Comparison of ENCODE assay signal across 21 cellular contexts in genomic region chr17:80969674-80970043, GRCh38. TPM values are rescaled to one million over a fixed set of nuclear protein-coding genes. Genes with fewer than 3 reads are reported as not detected.
DNase-seq lines count a peak whose midpoint lies in the region; ATAC-seq, FAIRE-seq and TF ChIP-seq lines count a peak whose summit lies in the region.
"Had no signal": no experiment of that assay in that cellular context is flagged by ENCODE, and none has a peak within 500 bp of the region (broad histone marks: within the 10 kb centered on the region; RNA-seq: fewer than 3 reads in every experiment).

No MANE protein-coding gene starts in this region.

- peak overlapping the region; percentile 85 for H3K27ac Mint-ChIP-seq in activated T-helper 17 cell treated with anti-CD3 and anti-CD28 coated beads, Interleukin-2, amount 50 U/mL, for 72 hours
- peak overlapping the region in 2 of 7 donors; percentile 4 to 12 for H3K27ac Mint-ChIP-seq in CD4-positive, alpha-beta memory T cell
- H3K27ac Mint-ChIP-seq: T-helper 17 cell had no signal

- CTCF ChIA-PET in CD4-positive, alpha-beta memory T cell (lab: Charles Lee; ENCODE audit: partially characterized antibody) = interaction anchor here (0.6 to 1.9 kb wide), 8 partner anchors 9 to 543 kb away, joined by 3 to 20 read pairs (median 3); no protein-coding TSS in a partner anchor

- DNase-seq in GM06990 (ENCODE audit: extremely low read depth, insufficient read length) = peak; percentile 10
- peak; percentile 54 for DNase-seq in kidney
- no peak for DNase-seq in Right ventricle myocardium inferior (ENCODE audit: missing footprints)
- no peak for DNase-seq in CD4-positive, alpha-beta memory T cell
- no peak for DNase-seq in NCI-H510A treated with DMSO at 0.1 percent for 48 hours (lab: John Stamatoyannopoulos, UW)
- DNase-seq: GDM1, mesenchymal stem cell, NCI-H1048, NCI-H187, SIG-M5 had no signal

- no peaks in the 10 kb centered on the region for H3K27me3 ChIP-seq in GM06990 (replicated peaks; ENCODE audit: control insufficient read depth, insufficient read depth, low read length)
- peaks cover 7 to 28% (median 25%) of the 10 kb centered on the region in 3 donors for H3K27me3 ChIP-seq in skeletal muscle tissue (ENCODE audit: control insufficient read depth in 3 of 3, insufficient read depth in 3 of 3, low read length in 3 of 3)
- no peaks in the 10 kb centered on the region for H3K27me3 ChIP-seq in CD4-positive, alpha-beta memory T cell (ENCODE audit: insufficient read depth, low read length)
- H3K27me3 ChIP-seq: right lobe of liver, vagina had no signal

- no peaks in the 10 kb centered on the region for H3K27me3 Mint-ChIP-seq in activated T-helper 17 cell treated with anti-CD3 and anti-CD28 coated beads, Interleukin-2, amount 50 U/mL, for 72 hours
- peaks cover 0 to 2% of the 10 kb centered on the region in 2 donors for H3K27me3 Mint-ChIP-seq in CD4-positive, alpha-beta memory T cell
- H3K27me3 Mint-ChIP-seq: naive thymus-derived CD8-positive, alpha-beta T cell had no signal

- H3K36me3 Mint-ChIP-seq in activated T-helper 17 cell treated with anti-CD3 and anti-CD28 coated beads, Interleukin-2, amount 50 U/mL, for 72 hours (ENCODE audit: low read depth) = peaks cover 47% of the 10 kb centered on the region
- peaks cover 0 to 6% of the 10 kb centered on the region in 2 donors for H3K36me3 Mint-ChIP-seq in CD4-positive, alpha-beta memory T cell
- H3K36me3 Mint-ChIP-seq: activated naive CD8-positive, alpha-beta T cell treated with anti-CD3 and anti-CD28 coated beads, Interleukin-2, amount 10 ng/mL, durations not matched to agents 7 days and 5 days had no signal

- peaks cover 0 to 5% of the 10 kb centered on the region in 2 donors for H3K4me1 ChIP-seq in kidney (ENCODE audit: control insufficient read depth in 1 of 2, insufficient read depth in 1 of 2, low read depth in 1 of 2, low read length in 2 of 2)
- H3K4me1 ChIP-seq in skeletal muscle tissue (ENCODE audit: control insufficient read depth in 3 of 3, insufficient read depth in 3 of 3, low read length in 3 of 3) = peaks cover 24 to 33% (median 28%) of the 10 kb centered on the region in 3 donors
- peaks cover 16% of the 10 kb centered on the region for H3K4me1 ChIP-seq in CD4-positive, alpha-beta memory T cell (ENCODE audit: insufficient read depth, low read length)
- H3K4me1 ChIP-seq: right lobe of liver had no signal

- H3K9ac ChIP-seq in kidney (ENCODE audit: low read length in 2 of 2) (no peak overlapping the region), skeletal muscle tissue (ENCODE audit: low read depth in 1 of 3, low read length in 3 of 3) (peak overlapping the region in 2 of 3 donors; percentile 54 to 59)

- H3K4me3 Mint-ChIP-seq in activated T-helper 17 cell treated with anti-CD3 and anti-CD28 coated beads, Interleukin-2, amount 50 U/mL, for 72 hours = no peak overlapping the region
- H3K4me3 Mint-ChIP-seq in CD4-positive, alpha-beta memory T cell = peak overlapping the region in 2 of 8 donors; percentile 41 to 56
- H3K4me3 Mint-ChIP-seq: activated CD4-positive, alpha-beta T cell treated with anti-CD3 and anti-CD28 coated beads, Interleukin-2, amount 10 ng/mL, durations not matched to agents 7 days and 5 days had no signal

- no peak for FAIRE-seq in kidney (lab: Jason Lieb, UNC)

- H3K27ac ChIP-seq in kidney (ENCODE audit: low read depth in 2 of 2, low read length in 2 of 2) (no peak overlapping the region), skeletal muscle tissue (ENCODE audit: low read depth, low read length) (peak overlapping the region; percentile 69)
- no peak overlapping the region for H3K27ac ChIP-seq in CD4-positive, alpha-beta memory T cell (ENCODE audit: low read depth, low read length)
- H3K27ac ChIP-seq: right lobe of liver, suprapubic skin, vagina, VCaP had no signal

- H3K4me1 Mint-ChIP-seq in activated T-helper 17 cell treated with anti-CD3 and anti-CD28 coated beads, Interleukin-2, amount 50 U/mL, for 72 hours = peaks cover 4% of the 10 kb centered on the region
- H3K4me1 Mint-ChIP-seq in CD4-positive, alpha-beta memory T cell = peaks cover 0 to 6% (median 2%) of the 10 kb centered on the region in 4 donors

- intact Hi-C loops in kidney (cut with DNase I) (loop anchor here (10.0 kb wide), 1 partner anchor 545 kb away; no protein-coding TSS in a partner anchor), Right ventricle myocardium inferior (cut with DNase I) (no loop called here)
- intact Hi-C loops in CD4-positive, alpha-beta memory T cell (cut with micrococcal nuclease) = loop anchor here (1.0 to 2.0 kb wide), 2 partner anchors 103 to 542 kb away; no protein-coding TSS in a partner anchor

- H3K4me3 ChIP-seq in GM06990 (replicated peaks; ENCODE audit: low read depth, low read length) (no peak overlapping the region), kidney (ENCODE audit: low read length in 2 of 2) (no peak overlapping the region), skeletal muscle tissue (ENCODE audit: low read length in 3 of 3) (peak overlapping the region in 2 of 3 donors; percentile 13 to 36)
- H3K4me3 ChIP-seq in CD4-positive, alpha-beta memory T cell (ENCODE audit: low read length in 2 of 2) = no peak overlapping the region
- H3K4me3 ChIP-seq: right lobe of liver, suprapubic skin, vagina had no signal

- POLR2A ChIA-PET in CD4-positive, alpha-beta memory T cell (lab: Charles Lee; ENCODE audit: partially characterized antibody) = interaction anchor here (1.2 kb wide), 1 partner anchor 542 kb away, joined by 3 read pairs; no protein-coding TSS in a partner anchor

- peaks cover 5% of the 10 kb centered on the region for H3K36me3 ChIP-seq in GM06990 (ENCODE audit: control insufficient read depth, insufficient read depth, low read length)
- no peaks in the 10 kb centered on the region for H3K36me3 ChIP-seq in kidney (ENCODE audit: control insufficient read depth in 1 of 2, insufficient read depth in 2 of 2, low read length in 2 of 2)
- H3K36me3 ChIP-seq in skeletal muscle tissue (ENCODE audit: control insufficient read depth in 3 of 3, insufficient read depth in 3 of 3, low read length in 3 of 3) = peaks cover 0 to 7% (median 2%) of the 10 kb centered on the region in 3 donors
- no peaks in the 10 kb centered on the region for H3K36me3 ChIP-seq in CD4-positive, alpha-beta memory T cell (ENCODE audit: insufficient read depth, low read length)
- H3K36me3 ChIP-seq: right lobe of liver, vagina had no signal

- H3K9me3 ChIP-seq in kidney (ENCODE audit: control insufficient read depth in 1 of 2, low read length in 2 of 2) (no peaks in the 10 kb centered on the region), skeletal muscle tissue (ENCODE audit: control insufficient read depth in 3 of 3, low read length in 3 of 3) (no peaks in the 10 kb centered on the region)
- no peaks in the 10 kb centered on the region for H3K9me3 ChIP-seq in CD4-positive, alpha-beta memory T cell (ENCODE audit: control insufficient read depth in 1 of 2, low read length in 2 of 2)
- H3K9me3 ChIP-seq: right lobe of liver, suprapubic skin, vagina had no signal

- ATAC-seq in activated T-helper 17 cell treated with anti-CD3 and anti-CD28 coated beads, Interleukin-2, amount 50 U/mL, for 72 hours (replicated peaks) = peak; percentile 0
- no peak for ATAC-seq in Right ventricle myocardium inferior

- H3K9me3 Mint-ChIP-seq in activated T-helper 17 cell treated with anti-CD3 and anti-CD28 coated beads, Interleukin-2, amount 50 U/mL, for 72 hours = no peaks in the 10 kb centered on the region
- no peaks in the 10 kb centered on the region for H3K9me3 Mint-ChIP-seq in CD4-positive, alpha-beta memory T cell
- H3K9me3 Mint-ChIP-seq: activated CD4-positive, alpha-beta T cell treated with anti-CD3 and anti-CD28 coated beads, Interleukin-2, amount 10 ng/mL, durations not matched to agents 7 days and 5 days; activated naive CD8-positive, alpha-beta T cell treated with anti-CD3 and anti-CD28 coated beads, Interleukin-2, amount 10 ng/mL, durations not matched to agents 7 days and 5 days; CD8-positive, alpha-beta memory T cell; naive thymus-derived CD8-positive, alpha-beta T cell had no signal

- TF ChIP-seq CTCF in GM06990 (IDR thresholded peaks at IDR 0.05; ENCODE audit: insufficient read depth, low read length, poor library complexity, severe bottlenecking) = no peak
- TF ChIP-seq CTCF in kidney (IDR thresholded peaks at IDR 0.05; ENCODE audit: borderline replicate concordance, extremely low read depth, insufficient read depth) = no peak

RNA-seq across cellular contexts. Expression of gene CHMP6, which starts 22.0 kb away (rescaled TPM):
- total RNA-seq in activated T-helper 17 cell treated with anti-CD3 and anti-CD28 coated beads, Interleukin-2, amount 50 U/mL, for 72 hours = 10 to 100 TPM; 17.2 to 19.8 TPM
- total RNA-seq in kidney (28.0 TPM), skeletal muscle tissue (12.5 TPM), Right ventricle myocardium inferior (19.0 TPM)
- 34.1 TPM for polyA plus RNA-seq in kidney (ENCODE audit: insufficient read depth, low read depth, low replicate concordance)
- 10 to 100 TPM; 41.4 to 42.3 TPM for total RNA-seq in CD4-positive, alpha-beta memory T cell
- polyA plus RNA-seq in CD4-positive, alpha-beta memory T cell = 10 to 100 TPM; 36.7 to 48.7 TPM

Comparison
In these comparisons a context has a peak if more than half of its experiments do, and no peak if none do; other contexts are left out.
1. DNase-seq: peak in GM06990 (single experiment) and kidney (single experiment); none in Right ventricle myocardium inferior (single experiment), CD4-positive, alpha-beta memory T cell (0 of 5) and NCI-H510A treated with DMSO at 0.1 percent for 48 hours (single experiment).
2. H3K4me3 ChIP-seq: peak in skeletal muscle tissue (2 of 3); none in GM06990 (single experiment), kidney (0 of 2) and CD4-positive, alpha-beta memory T cell (0 of 2).
3. H3K9ac ChIP-seq: peak in skeletal muscle tissue (2 of 3); none in kidney (0 of 2).